Comparison of ENCODE assay signal across 1 cellular context in the genomic region with DNA sequence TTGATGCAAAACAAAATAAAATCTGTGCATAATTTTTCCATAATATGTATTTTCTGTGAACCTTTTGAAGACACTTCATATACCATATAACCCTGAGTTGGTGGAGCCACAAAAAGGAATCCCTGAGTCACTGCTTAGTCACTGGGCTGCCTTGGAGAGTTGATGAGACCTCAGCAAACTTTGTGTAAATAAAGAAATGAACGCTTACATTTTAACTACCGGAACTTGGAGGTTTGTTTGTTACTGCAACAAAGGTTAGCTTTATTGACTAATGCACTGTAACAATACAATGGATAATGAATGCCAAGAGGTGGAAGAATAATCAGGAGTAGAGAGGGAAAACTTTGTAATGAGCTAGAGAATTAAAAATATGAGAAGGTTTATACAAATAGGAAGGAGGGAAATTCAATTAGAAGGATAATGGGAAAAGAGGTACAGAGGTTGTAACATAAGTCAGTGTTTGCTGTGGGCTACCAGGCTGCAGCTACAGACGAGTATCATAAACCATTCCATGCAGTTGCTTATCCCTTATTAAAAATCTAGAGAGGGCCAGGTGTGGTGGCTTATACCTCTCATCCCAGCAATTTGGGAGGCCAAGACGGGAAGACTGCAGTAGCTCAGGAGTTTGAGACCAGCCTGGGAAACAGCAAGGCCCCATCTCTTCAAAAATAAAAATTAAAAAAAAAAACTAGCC.
TF ChIP-seq lines count a peak whose summit lies in the region.

No MANE protein-coding gene starts in this region.

TF ChIP-seq in K562, 482 proteins besides CTCF, POLR2A, EP300 and RAD21 (continued from another document):
- TF ChIP-seq, protein P1, sequence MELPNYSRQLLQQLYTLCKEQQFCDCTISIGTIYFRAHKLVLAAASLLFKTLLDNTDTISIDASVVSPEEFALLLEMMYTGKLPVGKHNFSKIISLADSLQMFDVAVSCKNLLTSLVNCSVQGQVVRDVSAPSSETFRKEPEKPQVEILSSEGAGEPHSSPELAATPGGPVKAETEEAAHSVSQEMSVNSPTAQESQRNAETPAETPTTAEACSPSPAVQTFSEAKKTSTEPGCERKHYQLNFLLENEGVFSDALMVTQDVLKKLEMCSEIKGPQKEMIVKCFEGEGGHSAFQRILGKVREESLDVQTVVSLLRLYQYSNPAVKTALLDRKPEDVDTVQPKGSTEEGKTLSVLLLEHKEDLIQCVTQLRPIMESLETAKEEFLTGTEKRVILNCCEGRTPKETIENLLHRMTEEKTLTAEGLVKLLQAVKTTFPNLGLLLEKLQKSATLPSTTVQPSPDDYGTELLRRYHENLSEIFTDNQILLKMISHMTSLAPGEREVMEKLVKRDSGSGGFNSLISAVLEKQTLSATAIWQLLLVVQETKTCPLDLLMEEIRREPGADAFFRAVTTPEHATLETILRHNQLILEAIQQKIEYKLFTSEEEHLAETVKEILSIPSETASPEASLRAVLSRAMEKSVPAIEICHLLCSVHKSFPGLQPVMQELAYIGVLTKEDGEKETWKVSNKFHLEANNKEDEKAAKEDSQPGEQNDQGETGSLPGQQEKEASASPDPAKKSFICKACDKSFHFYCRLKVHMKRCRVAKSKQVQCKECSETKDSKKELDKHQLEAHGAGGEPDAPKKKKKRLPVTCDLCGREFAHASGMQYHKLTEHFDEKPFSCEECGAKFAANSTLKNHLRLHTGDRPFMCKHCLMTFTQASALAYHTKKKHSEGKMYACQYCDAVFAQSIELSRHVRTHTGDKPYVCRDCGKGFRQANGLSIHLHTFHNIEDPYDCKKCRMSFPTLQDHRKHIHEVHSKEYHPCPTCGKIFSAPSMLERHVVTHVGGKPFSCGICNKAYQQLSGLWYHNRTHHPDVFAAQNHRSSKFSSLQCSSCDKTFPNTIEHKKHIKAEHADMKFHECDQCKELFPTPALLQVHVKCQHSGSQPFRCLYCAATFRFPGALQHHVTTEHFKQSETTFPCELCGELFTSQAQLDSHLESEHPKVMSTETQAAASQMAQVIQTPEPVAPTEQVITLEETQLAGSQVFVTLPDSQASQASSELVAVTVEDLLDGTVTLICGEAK (IDR thresholded peaks at IDR 0.05) = peak; percentile 81
- TF ChIP-seq, protein P1 (CRISPR knock-in tag; IDR thresholded peaks at IDR 0.05) = no peak
- 0 out of 4 replicates have a peak, but pooled peaks of 1 of the 2 experiments have one; percentile 24 for TF ChIP-seq FOXK2 (conservative IDR thresholded peaks at IDR 0.05 in 1 of 2, IDR thresholded peaks at IDR 0.05 in 1 of 2; ENCODE audit: low read depth in 2 of 2)
- peak; percentile 16; the same call in 1 of the 2 replicates for TF ChIP-seq MAFF (IDR thresholded peaks at IDR 0.05; ENCODE audit: low read length)
